In genomic region chr4:32268949-32269348, GRCh38 we compare ENCODE assay signal across 19 cellular contexts.
DNase-seq lines count a peak whose midpoint lies in the region; ATAC-seq, FAIRE-seq and TF ChIP-seq lines count a peak whose summit lies in the region.
"Had no signal": no experiment of that assay in that cellular context is flagged by ENCODE, and none has a peak within 500 bp of the region (broad histone marks: within the 10 kb centered on the region; RNA-seq: fewer than 3 reads in every experiment).

No MANE protein-coding gene starts in this region.

- H3K27me3 ChIP-seq in kidney epithelial cell (ENCODE audit: control insufficient read depth, insufficient read depth, low read length), result no peaks in the 10 kb centered on the region
- H3K27me3 ChIP-seq: brain microvascular endothelial cell, esophagus muscularis mucosa, heart right ventricle, neural progenitor cell had no signal

- ATAC-seq in HG03342 (IDR thresholded peaks at IDR 0.05; ENCODE audit: unreplicated experiment) (no peak), HG02623 (IDR thresholded peaks at IDR 0.05; ENCODE audit: unreplicated experiment) (no peak), HG03439 (IDR thresholded peaks at IDR 0.05; ENCODE audit: unreplicated experiment) (no peak)
- ATAC-seq: heart right ventricle had no signal

- no peak for FAIRE-seq in HTR-8/SVneo (lab: Jason Lieb, UNC)
- FAIRE-seq: islet of Langerhans had no signal

- H3K36me3 ChIP-seq in kidney epithelial cell (ENCODE audit: control insufficient read depth, insufficient read depth, low read length), result no peaks in the 10 kb centered on the region
- H3K36me3 ChIP-seq: brain microvascular endothelial cell, esophagus muscularis mucosa, heart right ventricle, neural progenitor cell had no signal

- TF ChIP-seq CTCF in kidney epithelial cell (IDR thresholded peaks at IDR 0.05; ENCODE audit: insufficient read depth, low read length, poor library complexity, severe bottlenecking), result peak; percentile 11

- DNase-seq in A172 (ENCODE audit: low spot score) (peak; percentile 1), HTR-8/SVneo (ENCODE audit: insufficient read length, low spot score) (peak; percentile 8), amniotic epithelial cell (ENCODE audit: low read depth) (peak; percentile 15), kidney epithelial cell (ENCODE audit: low read depth) (no peak), erythroblast (lab: John Stamatoyannopoulos, UW) (no peak)
- DNase-seq: activated CD4-positive, alpha-beta memory T cell treated with anti-CD3 and anti-CD28 coated beads for 36 hours; activated T-cell treated with anti-CD3 and anti-CD28 coated beads, Interleukin-2, amount 50 U/mL, for 48 hours; brain microvascular endothelial cell; CD4-positive, alpha-beta memory T cell; heart right ventricle; RPMI8226; T-helper 1 cell; trophoblast cell had no signal

- TF ChIP-seq POLR2A in erythroblast (IDR thresholded peaks at IDR 0.05; ENCODE audit: low read length), result no peak

- H3K4me3 ChIP-seq in kidney epithelial cell (ENCODE audit: low read depth, low read length), result no peak overlapping the region
- H3K4me3 ChIP-seq: esophagus muscularis mucosa, heart right ventricle, neural progenitor cell had no signal

Comparison
In these comparisons a context has a peak if more than half of its experiments do, and no peak if none do; other contexts are left out.
1. DNase-seq: peak in A172 (single experiment), HTR-8/SVneo (single experiment) and amniotic epithelial cell (single experiment); none in kidney epithelial cell (single experiment) and erythroblast (0 of 2).